Comparison of ENCODE assay signal across 1 cellular context in the genomic region with DNA sequence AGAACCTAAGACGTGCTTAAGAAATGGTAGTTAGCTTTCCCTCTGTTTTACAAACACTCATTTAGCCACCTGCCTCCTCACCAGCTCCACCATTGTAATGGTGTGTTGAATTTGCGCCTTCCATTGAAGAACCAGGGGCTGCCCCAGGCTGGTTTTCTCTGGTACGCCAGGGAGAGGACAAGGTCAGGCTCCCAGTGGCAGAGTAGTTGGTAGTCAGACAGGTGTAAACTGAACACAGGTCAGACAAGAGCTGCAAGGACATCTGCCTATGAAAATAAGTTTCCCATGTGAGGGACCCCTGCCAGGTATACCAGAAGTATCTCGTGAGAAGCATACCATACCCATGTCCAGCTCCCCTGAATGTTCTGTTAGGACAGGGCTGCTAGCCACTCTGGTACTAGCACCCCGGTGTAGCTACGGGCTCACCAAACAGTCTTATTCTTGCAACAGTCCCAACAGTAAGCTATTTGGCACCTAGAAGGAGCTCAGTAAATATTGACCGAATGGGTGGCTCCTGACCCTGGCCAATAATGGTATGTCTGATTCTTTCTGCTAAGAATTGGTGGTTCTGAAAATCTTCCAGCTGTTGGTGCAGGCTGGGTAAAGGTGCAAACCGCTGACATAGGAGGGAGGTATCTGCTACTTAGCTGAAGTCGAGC.
TF ChIP-seq lines count a peak whose summit lies in the region.

No MANE protein-coding gene starts in this region.

TF ChIP-seq in HepG2, 621 proteins besides CTCF, POLR2A, EP300 and RAD21 (continued from another document and continues in another):
- TF ChIP-seq FOXP4 (CRISPR knock-in tag; IDR thresholded peaks at IDR 0.05) (peak; percentile 30; the same call in 1 of the 2 replicates), SOX5 (CRISPR knock-in tag; IDR thresholded peaks at IDR 0.05; ENCODE audit: borderline replicate concordance) (no peak), FOXA3 (CRISPR knock-in tag; IDR thresholded peaks at IDR 0.05) (peak; percentile 86), SAP130 (CRISPR knock-in tag; IDR thresholded peaks at IDR 0.05; ENCODE audit: low read depth) (0 out of 2 replicates have a peak, but pooled peaks have one; percentile 30), RARA (CRISPR knock-in tag; IDR thresholded peaks at IDR 0.05) (peak; percentile 61), POGZ (CRISPR knock-in tag; IDR thresholded peaks at IDR 0.05) (0 out of 2 replicates have a peak, but pooled peaks have one; percentile 21), SOX6 (IDR thresholded peaks at IDR 0.05) (no peak), SOX6 (CRISPR knock-in tag; IDR thresholded peaks at IDR 0.05) (peak; percentile 34; the same call in 1 of the 2 replicates), TFDP1 (CRISPR knock-in tag; IDR thresholded peaks at IDR 0.05; ENCODE audit: borderline replicate concordance) (no peak), ZNF546 (CRISPR knock-in tag; conservative IDR thresholded peaks at IDR 0.05) (no peak), DMTF1 (CRISPR knock-in tag; IDR thresholded peaks at IDR 0.05) (no peak), TGIF2 (CRISPR knock-in tag; IDR thresholded peaks at IDR 0.05) (no peak), MXI1 (IDR thresholded peaks at IDR 0.05; ENCODE audit: borderline replicate concordance, low read depth, low read length) (no peak), ZC3H13 (CRISPR knock-in tag; IDR thresholded peaks at IDR 0.05) (no peak), ZNF124 (CRISPR knock-in tag; IDR thresholded peaks at IDR 0.05) (no peak), FUBP1 (CRISPR knock-in tag; IDR thresholded peaks at IDR 0.05; ENCODE audit: borderline replicate concordance) (no peak), ZBTB42 (CRISPR knock-in tag; IDR thresholded peaks at IDR 0.05) (no peak), ADNP (CRISPR knock-in tag; IDR thresholded peaks at IDR 0.05) (no peak), HMG20A (CRISPR knock-in tag; IDR thresholded peaks at IDR 0.05; ENCODE audit: borderline replicate concordance) (peak; percentile 56; the same call in 1 of the 2 replicates), ZNF567 (CRISPR knock-in tag; IDR thresholded peaks at IDR 0.05; ENCODE audit: borderline replicate concordance) (no peak), GABPA (IDR thresholded peaks at IDR 0.05; ENCODE audit: low read depth, low read length) (no peak), GABPA (CRISPR knock-in tag; IDR thresholded peaks at IDR 0.05; ENCODE audit: low read depth) (no peak), FOSL2 (CRISPR knock-in tag; IDR thresholded peaks at IDR 0.05) (peak; percentile 18; the same call in 1 of the 2 replicates), CBX2 (IDR thresholded peaks at IDR 0.05; ENCODE audit: low read depth, low read length) (no peak), CBX2 (CRISPR knock-in tag; IDR thresholded peaks at IDR 0.05; ENCODE audit: low read depth) (no peak), HNRNPK (IDR thresholded peaks at IDR 0.05; ENCODE audit: low read depth, low read length, poor library complexity, severe bottlenecking) (no peak), ZNF12 (CRISPR knock-in tag; IDR thresholded peaks at IDR 0.05) (peak; percentile 49; the same call in 1 of the 2 replicates), ZNF3 (CRISPR knock-in tag; IDR thresholded peaks at IDR 0.05) (no peak), ZBTB33 (CRISPR knock-in tag; IDR thresholded peaks at IDR 0.05) (no peak), ZBTB21 (CRISPR knock-in tag; IDR thresholded peaks at IDR 0.05) (no peak), MAFK (conservative IDR thresholded peaks at IDR 0.05 in 1 of 2, IDR thresholded peaks at IDR 0.05 in 1 of 2; ENCODE audit: low read length in 2 of 2) (no peak), GATAD2A (CRISPR knock-in tag; IDR thresholded peaks at IDR 0.05) (peak; percentile 30; the same call in 1 of the 2 replicates), HHEX (CRISPR knock-in tag; IDR thresholded peaks at IDR 0.05) (peak; percentile 92), ZNF326 (CRISPR knock-in tag; IDR thresholded peaks at IDR 0.05; ENCODE audit: borderline replicate concordance) (no peak)
- TF ChIP-seq, protein P1, sequence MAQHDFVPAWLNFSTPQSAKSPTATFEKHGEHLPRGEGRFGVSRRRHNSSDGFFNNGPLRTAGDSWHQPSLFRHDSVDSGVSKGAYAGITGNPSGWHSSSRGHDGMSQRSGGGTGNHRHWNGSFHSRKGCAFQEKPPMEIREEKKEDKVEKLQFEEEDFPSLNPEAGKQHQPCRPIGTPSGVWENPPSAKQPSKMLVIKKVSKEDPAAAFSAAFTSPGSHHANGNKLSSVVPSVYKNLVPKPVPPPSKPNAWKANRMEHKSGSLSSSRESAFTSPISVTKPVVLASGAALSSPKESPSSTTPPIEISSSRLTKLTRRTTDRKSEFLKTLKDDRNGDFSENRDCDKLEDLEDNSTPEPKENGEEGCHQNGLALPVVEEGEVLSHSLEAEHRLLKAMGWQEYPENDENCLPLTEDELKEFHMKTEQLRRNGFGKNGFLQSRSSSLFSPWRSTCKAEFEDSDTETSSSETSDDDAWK (CRISPR knock-in tag; IDR thresholded peaks at IDR 0.05) = no peak
- TF ChIP-seq, protein P2, sequence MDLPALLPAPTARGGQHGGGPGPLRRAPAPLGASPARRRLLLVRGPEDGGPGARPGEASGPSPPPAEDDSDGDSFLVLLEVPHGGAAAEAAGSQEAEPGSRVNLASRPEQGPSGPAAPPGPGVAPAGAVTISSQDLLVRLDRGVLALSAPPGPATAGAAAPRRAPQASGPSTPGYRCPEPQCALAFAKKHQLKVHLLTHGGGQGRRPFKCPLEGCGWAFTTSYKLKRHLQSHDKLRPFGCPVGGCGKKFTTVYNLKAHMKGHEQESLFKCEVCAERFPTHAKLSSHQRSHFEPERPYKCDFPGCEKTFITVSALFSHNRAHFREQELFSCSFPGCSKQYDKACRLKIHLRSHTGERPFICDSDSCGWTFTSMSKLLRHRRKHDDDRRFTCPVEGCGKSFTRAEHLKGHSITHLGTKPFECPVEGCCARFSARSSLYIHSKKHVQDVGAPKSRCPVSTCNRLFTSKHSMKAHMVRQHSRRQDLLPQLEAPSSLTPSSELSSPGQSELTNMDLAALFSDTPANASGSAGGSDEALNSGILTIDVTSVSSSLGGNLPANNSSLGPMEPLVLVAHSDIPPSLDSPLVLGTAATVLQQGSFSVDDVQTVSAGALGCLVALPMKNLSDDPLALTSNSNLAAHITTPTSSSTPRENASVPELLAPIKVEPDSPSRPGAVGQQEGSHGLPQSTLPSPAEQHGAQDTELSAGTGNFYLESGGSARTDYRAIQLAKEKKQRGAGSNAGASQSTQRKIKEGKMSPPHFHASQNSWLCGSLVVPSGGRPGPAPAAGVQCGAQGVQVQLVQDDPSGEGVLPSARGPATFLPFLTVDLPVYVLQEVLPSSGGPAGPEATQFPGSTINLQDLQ (CRISPR knock-in tag; IDR thresholded peaks at IDR 0.05) = no peak
- TF ChIP-seq, protein P3, sequence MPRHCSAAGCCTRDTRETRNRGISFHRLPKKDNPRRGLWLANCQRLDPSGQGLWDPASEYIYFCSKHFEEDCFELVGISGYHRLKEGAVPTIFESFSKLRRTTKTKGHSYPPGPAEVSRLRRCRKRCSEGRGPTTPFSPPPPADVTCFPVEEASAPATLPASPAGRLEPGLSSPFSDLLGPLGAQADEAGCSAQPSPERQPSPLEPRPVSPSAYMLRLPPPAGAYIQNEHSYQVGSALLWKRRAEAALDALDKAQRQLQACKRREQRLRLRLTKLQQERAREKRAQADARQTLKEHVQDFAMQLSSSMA (CRISPR knock-in tag; IDR thresholded peaks at IDR 0.05) = no peak
- TF ChIP-seq, protein P4, sequence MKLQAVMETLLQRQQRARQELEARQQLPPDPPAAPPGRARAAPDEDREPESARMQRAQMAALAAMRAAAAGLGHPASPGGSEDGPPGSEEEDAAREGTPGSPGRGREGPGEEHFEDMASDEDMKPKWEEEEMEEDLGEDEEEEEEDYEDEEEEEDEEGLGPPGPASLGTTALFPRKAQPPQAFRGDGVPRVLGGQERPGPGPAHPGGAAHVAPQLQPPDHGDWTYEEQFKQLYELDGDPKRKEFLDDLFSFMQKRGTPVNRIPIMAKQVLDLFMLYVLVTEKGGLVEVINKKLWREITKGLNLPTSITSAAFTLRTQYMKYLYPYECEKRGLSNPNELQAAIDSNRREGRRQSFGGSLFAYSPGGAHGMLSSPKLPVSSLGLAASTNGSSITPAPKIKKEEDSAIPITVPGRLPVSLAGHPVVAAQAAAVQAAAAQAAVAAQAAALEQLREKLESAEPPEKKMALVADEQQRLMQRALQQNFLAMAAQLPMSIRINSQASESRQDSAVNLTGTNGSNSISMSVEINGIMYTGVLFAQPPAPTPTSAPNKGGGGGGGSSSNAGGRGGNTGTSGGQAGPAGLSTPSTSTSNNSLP (IDR thresholded peaks at IDR 0.05; ENCODE audit: low read depth, low read length) = no peak
- TF ChIP-seq, protein P5, sequence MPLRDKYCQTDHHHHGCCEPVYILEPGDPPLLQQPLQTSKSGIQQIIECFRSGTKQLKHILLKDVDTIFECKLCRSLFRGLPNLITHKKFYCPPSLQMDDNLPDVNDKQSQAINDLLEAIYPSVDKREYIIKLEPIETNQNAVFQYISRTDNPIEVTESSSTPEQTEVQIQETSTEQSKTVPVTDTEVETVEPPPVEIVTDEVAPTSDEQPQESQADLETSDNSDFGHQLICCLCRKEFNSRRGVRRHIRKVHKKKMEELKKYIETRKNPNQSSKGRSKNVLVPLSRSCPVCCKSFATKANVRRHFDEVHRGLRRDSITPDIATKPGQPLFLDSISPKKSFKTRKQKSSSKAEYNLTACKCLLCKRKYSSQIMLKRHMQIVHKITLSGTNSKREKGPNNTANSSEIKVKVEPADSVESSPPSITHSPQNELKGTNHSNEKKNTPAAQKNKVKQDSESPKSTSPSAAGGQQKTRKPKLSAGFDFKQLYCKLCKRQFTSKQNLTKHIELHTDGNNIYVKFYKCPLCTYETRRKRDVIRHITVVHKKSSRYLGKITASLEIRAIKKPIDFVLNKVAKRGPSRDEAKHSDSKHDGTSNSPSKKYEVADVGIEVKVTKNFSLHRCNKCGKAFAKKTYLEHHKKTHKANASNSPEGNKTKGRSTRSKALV (CRISPR knock-in tag; IDR thresholded peaks at IDR 0.05) = no peak
